29 cellular contexts compared by ENCODE assay signal in genomic region chr1:23200885-23201284, GRCh38. TPM values are rescaled to one million over a fixed set of nuclear protein-coding genes. Genes with fewer than 3 reads are reported as not detected.
DNase-seq lines count a peak whose midpoint lies in the region; ATAC-seq and TF ChIP-seq lines count a peak whose summit lies in the region.
"Had no signal": no experiment of that assay in that cellular context is flagged by ENCODE, and none has a peak within 500 bp of the region (broad histone marks: within the 10 kb centered on the region; RNA-seq: fewer than 3 reads in every experiment).

No MANE protein-coding gene starts in this region.

- H3K4me2 ChIP-seq in BLaER1, result peak overlapping the region; percentile 65

- ATAC-seq in WTC11, result peak; percentile 53
- no peak for ATAC-seq in activated T-helper 17 cell treated with anti-CD3 and anti-CD28 coated beads, Interleukin-2, amount 50 U/mL, for 72 hours (replicated peaks)
- ATAC-seq in HG02981 (IDR thresholded peaks at IDR 0.05; ENCODE audit: unreplicated experiment), result no peak
- ATAC-seq: activated naive CD4-positive, alpha-beta T cell treated with anti-CD3 and anti-CD28 coated beads, Interleukin-2, amount 50 U/mL, for 72 hours; Panc1 had no signal

- POLR2A ChIA-PET in WTC11 (lab: Charles Lee), result no interaction called here

- H3K4me3 ChIP-seq in BLaER1, result no peak overlapping the region
- H3K4me3 ChIP-seq: HAP-1 had no signal

- no peaks in the 10 kb centered on the region for H3K36me3 Mint-ChIP-seq in HFFc6 (ENCODE audit: low read depth)
- H3K36me3 Mint-ChIP-seq in WTC11, result peaks cover 6% of the 10 kb centered on the region
- H3K36me3 Mint-ChIP-seq in activated T-helper 17 cell treated with anti-CD3 and anti-CD28 coated beads, Interleukin-2, amount 50 U/mL, for 72 hours (ENCODE audit: low read depth), result no peaks in the 10 kb centered on the region
- H3K36me3 Mint-ChIP-seq: activated naive CD4-positive, alpha-beta T cell treated with anti-CD3 and anti-CD28 coated beads, Interleukin-2, amount 50 U/mL, for 72 hours; immature natural killer cell had no signal

- DNase-seq in HFFc6 (no peak), WTC11 (ENCODE audit: low spot score) (no peak), iris pigment epithelial cell (ENCODE audit: low read depth) (peak; percentile 24), AG08395 (ENCODE audit: low spot score) (no peak)
- DNase-seq: ACHN; activated CD4-positive, alpha-beta T cell treated with anti-CD3 and anti-CD28 coated beads for 4 hours; activated CD8-positive, alpha-beta memory T cell treated with anti-CD3 and anti-CD28 coated beads for 24 hours; activated T-cell treated with anti-CD3 and anti-CD28 coated beads for 4 hours; C1 segment of cervical spinal cord; GDM1; hippocampal formation; immature natural killer cell; KBM-7; MM.1S; NCI-H1417 treated with DMSO at 0.1 percent for 48 hours; NCI-H2081; NCI-H526; nephron progenitor cell; SHP77 treated with DMSO at 0.1 percent for 48 hours; small intestine; stimulated activated naive CD4-positive, alpha-beta T cell; T-helper 9 cell had no signal

- no peak overlapping the region for H3K9ac ChIP-seq in BLaER1

- no peak overlapping the region; the same call in 1 of the 2 replicates for H3K27ac ChIP-seq in BLaER1
- H3K27ac ChIP-seq: VCaP had no signal

- no peaks in the 10 kb centered on the region for H3K36me3 ChIP-seq in BLaER1
- H3K36me3 ChIP-seq: HAP-1 had no signal

- no peak overlapping the region for H3K4me3 Mint-ChIP-seq in HFFc6
- H3K4me3 Mint-ChIP-seq in WTC11, result no peak overlapping the region
- no peak overlapping the region for H3K4me3 Mint-ChIP-seq in activated T-helper 17 cell treated with anti-CD3 and anti-CD28 coated beads, Interleukin-2, amount 50 U/mL, for 72 hours
- H3K4me3 Mint-ChIP-seq: immature natural killer cell, nephron progenitor cell had no signal

- H3K9me3 Mint-ChIP-seq in HFFc6 (no peaks in the 10 kb centered on the region), WTC11 (peaks cover 6% of the 10 kb centered on the region)
- no peaks in the 10 kb centered on the region for H3K9me3 Mint-ChIP-seq in activated T-helper 17 cell treated with anti-CD3 and anti-CD28 coated beads, Interleukin-2, amount 50 U/mL, for 72 hours
- H3K9me3 Mint-ChIP-seq: activated naive CD4-positive, alpha-beta T cell treated with anti-CD3 and anti-CD28 coated beads, Interleukin-2, amount 50 U/mL, for 72 hours; immature natural killer cell had no signal

- peak overlapping the region; percentile 14; the same call in 1 of the 2 replicates for H3K27ac Mint-ChIP-seq in HFFc6
- H3K27ac Mint-ChIP-seq in WTC11, result no peak overlapping the region
- no peak overlapping the region for H3K27ac Mint-ChIP-seq in activated T-helper 17 cell treated with anti-CD3 and anti-CD28 coated beads, Interleukin-2, amount 50 U/mL, for 72 hours
- H3K27ac Mint-ChIP-seq: activated naive CD4-positive, alpha-beta T cell treated with anti-CD3 and anti-CD28 coated beads, Interleukin-2, amount 50 U/mL, for 72 hours; immature natural killer cell; nephron progenitor cell had no signal

- peaks cover 25% of the 10 kb centered on the region for H3K4me1 ChIP-seq in BLaER1
- H3K4me1 ChIP-seq: HAP-1 had no signal

- H4K20me1 ChIP-seq in BLaER1, result no peaks in the 10 kb centered on the region

- CTCF ChIA-PET in WTC11 (lab: Charles Lee), result interaction anchor here (1.2 to 1.7 kb wide), 3 partner anchors 15 to 17 kb away, joined by 3 to 8 read pairs (median 5); partner anchors contain the start of gene HTR1D

- H3K4me1 Mint-ChIP-seq in HFFc6 (ENCODE audit: low read depth) (peaks cover 41% of the 10 kb centered on the region), WTC11 (peaks cover 4% of the 10 kb centered on the region; the same call in 1 of the 2 replicates)
- no peaks in the 10 kb centered on the region for H3K4me1 Mint-ChIP-seq in activated T-helper 17 cell treated with anti-CD3 and anti-CD28 coated beads, Interleukin-2, amount 50 U/mL, for 72 hours
- H3K4me1 Mint-ChIP-seq: immature natural killer cell, nephron progenitor cell had no signal

- no peaks in the 10 kb centered on the region for H3K27me3 ChIP-seq in BLaER1

- H3K27me3 Mint-ChIP-seq in HFFc6 (ENCODE audit: insufficient read depth) (no peaks in the 10 kb centered on the region), WTC11 (ENCODE audit: low read depth) (no peaks in the 10 kb centered on the region)
- no peaks in the 10 kb centered on the region for H3K27me3 Mint-ChIP-seq in activated T-helper 17 cell treated with anti-CD3 and anti-CD28 coated beads, Interleukin-2, amount 50 U/mL, for 72 hours

- H3K9me3 ChIP-seq in BLaER1, result no peaks in the 10 kb centered on the region
- H3K9me3 ChIP-seq: HAP-1 had no signal

- TF ChIP-seq CTCF in HFFc6 (IDR thresholded peaks at IDR 0.05) (no peak), WTC11 (IDR thresholded peaks at IDR 0.05) (no peak)

TF ChIP-seq in WTC11, 78 proteins besides CTCF, POLR2A, EP300 and RAD21:
- TF ChIP-seq, protein P1, sequence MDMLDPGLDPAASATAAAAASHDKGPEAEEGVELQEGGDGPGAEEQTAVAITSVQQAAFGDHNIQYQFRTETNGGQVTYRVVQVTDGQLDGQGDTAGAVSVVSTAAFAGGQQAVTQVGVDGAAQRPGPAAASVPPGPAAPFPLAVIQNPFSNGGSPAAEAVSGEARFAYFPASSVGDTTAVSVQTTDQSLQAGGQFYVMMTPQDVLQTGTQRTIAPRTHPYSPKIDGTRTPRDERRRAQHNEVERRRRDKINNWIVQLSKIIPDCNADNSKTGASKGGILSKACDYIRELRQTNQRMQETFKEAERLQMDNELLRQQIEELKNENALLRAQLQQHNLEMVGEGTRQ (CRISPR knock-in tag; IDR thresholded peaks at IDR 0.05), result peak; percentile 79
- TF ChIP-seq ZNF423 (CRISPR knock-in tag; IDR thresholded peaks at IDR 0.05) (no peak), RELA (CRISPR knock-in tag; IDR thresholded peaks at IDR 0.05; ENCODE audit: borderline replicate concordance) (no peak), CREM (CRISPR knock-in tag; IDR thresholded peaks at IDR 0.05) (no peak), ZNF416 (CRISPR knock-in tag; IDR thresholded peaks at IDR 0.05) (no peak)
- TF ChIP-seq, protein P2, sequence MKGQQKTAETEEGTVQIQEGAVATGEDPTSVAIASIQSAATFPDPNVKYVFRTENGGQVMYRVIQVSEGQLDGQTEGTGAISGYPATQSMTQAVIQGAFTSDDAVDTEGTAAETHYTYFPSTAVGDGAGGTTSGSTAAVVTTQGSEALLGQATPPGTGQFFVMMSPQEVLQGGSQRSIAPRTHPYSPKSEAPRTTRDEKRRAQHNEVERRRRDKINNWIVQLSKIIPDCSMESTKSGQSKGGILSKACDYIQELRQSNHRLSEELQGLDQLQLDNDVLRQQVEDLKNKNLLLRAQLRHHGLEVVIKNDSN (CRISPR knock-in tag; IDR thresholded peaks at IDR 0.05), result peak; percentile 73
TF ChIP-seq in WTC11: peak in this region for 2.

RNA-seq across cellular contexts. Expression of gene HTR1D, which starts 16.4 kb away (rescaled TPM):
- total RNA-seq in HFFc6 (2021; fragmentation: NEBNext Ultra II Directional; extraction: Animal tissue kit (Norgen Biotek cat#: 25700)), result under 1 TPM; 0.17 to 0.53 (median 0.44) TPM
- 5.4 to 7.9 TPM (median 7.9 TPM) in 3 replicates for total RNA-seq in WTC11 (2021)
- not detected for total RNA-seq in activated T-helper 17 cell treated with anti-CD3 and anti-CD28 coated beads, Interleukin-2, amount 50 U/mL, for 72 hours
- total RNA-seq: activated naive CD4-positive, alpha-beta T cell treated with anti-CD3 and anti-CD28 coated beads, Interleukin-2, amount 50 U/mL, for 72 hours had no signal

RNA-seq across cellular contexts. Expression of gene LUZP1, which starts 32.2 kb away (rescaled TPM):
- total RNA-seq in HFFc6 (2021; fragmentation: NEBNext Ultra II Directional; extraction: Animal tissue kit (Norgen Biotek cat#: 25700)), result 10 to 100 TPM; 47.3 to 55.6 (median 53.0) TPM
- total RNA-seq in WTC11 (2021), result 42.0 to 43.4 TPM (median 42.7 TPM) in 3 replicates
- total RNA-seq in activated T-helper 17 cell treated with anti-CD3 and anti-CD28 coated beads, Interleukin-2, amount 50 U/mL, for 72 hours, result 10 to 100 TPM; 14.8 to 22.0 TPM
